20 cellular contexts compared by ENCODE assay signal in the genomic region with DNA sequence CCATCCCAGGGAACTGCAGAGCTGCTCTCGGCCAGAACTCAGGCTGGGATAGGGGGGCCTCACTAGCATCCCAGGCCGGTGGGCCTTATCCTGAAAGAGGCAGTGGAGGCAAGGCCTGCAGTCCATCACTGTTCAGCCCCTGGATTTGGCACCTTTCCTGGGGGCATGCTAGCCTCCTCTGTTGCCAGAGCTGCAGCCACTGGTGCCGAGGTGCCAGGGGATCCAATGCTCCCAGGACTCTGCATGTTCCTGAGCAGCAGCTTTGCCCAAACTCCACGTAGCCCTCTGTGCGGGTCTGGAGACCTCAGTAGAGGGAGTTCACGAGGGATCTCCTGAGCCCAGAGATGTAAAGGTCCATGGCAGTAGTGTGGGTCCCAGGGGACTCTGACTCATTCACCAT.
"Had no signal": no experiment of that assay in that cellular context is flagged by ENCODE, and none has a peak within 500 bp of the region (broad histone marks: within the 10 kb centered on the region; RNA-seq: fewer than 3 reads in every experiment).

No MANE protein-coding gene starts in this region.

- H3K4me3 ChIP-seq: colonic mucosa, esophagus muscularis mucosa, gastrocnemius medialis, heart right ventricle, left lung, lower lobe of right lung, mucosa of descending colon had no signal

- H3K4me3 Mint-ChIP-seq: dendritic cell treated with granulocyte-macrophage colony-stimulating factor and Interleukin-4, amounts not matched to agents 40 ng/mL and 50 ng/mL, for 4 days; effector memory CD8-positive, alpha-beta T cell; mesothelial cell of epicardium; naive B cell had no signal

- ATAC-seq: effector memory CD8-positive, alpha-beta T cell; gastrocnemius medialis; left lung; left ventricle myocardium superior; lower lobe of right lung; mucosa of descending colon had no signal

- H3K36me3 ChIP-seq: colonic mucosa, esophagus muscularis mucosa, gastrocnemius medialis, heart right ventricle, left lung, lower lobe of right lung had no signal

- H3K27me3 Mint-ChIP-seq: dendritic cell treated with granulocyte-macrophage colony-stimulating factor and Interleukin-4, amounts not matched to agents 40 ng/mL and 50 ng/mL, for 4 days; effector memory CD8-positive, alpha-beta T cell; naive B cell had no signal

- H3K9me3 ChIP-seq: colonic mucosa, esophagus muscularis mucosa, gastrocnemius medialis, lower lobe of right lung, mucosa of descending colon had no signal

- DNase-seq: colonic mucosa; cortex of kidney; effector CD8-positive, alpha-beta T cell; effector memory CD8-positive, alpha-beta T cell; foreskin melanocyte; gastrocnemius medialis; glutamatergic neuron; head of caudate nucleus; heart right ventricle; hippocampal formation; kidney glomerular epithelial cell; left lung; left ventricle myocardium superior; lower lobe of right lung; mesenchymal stem cell; naive B cell had no signal

- H3K4me1 Mint-ChIP-seq: naive B cell had no signal

- H3K27me3 ChIP-seq: colonic mucosa, esophagus muscularis mucosa, left lung had no signal

- H3K27ac Mint-ChIP-seq: dendritic cell treated with granulocyte-macrophage colony-stimulating factor and Interleukin-4, amounts not matched to agents 40 ng/mL and 50 ng/mL, for 4 days; effector memory CD8-positive, alpha-beta T cell; mesothelial cell of epicardium; naive B cell had no signal

- H3K4me1 ChIP-seq: colonic mucosa, esophagus muscularis mucosa, gastrocnemius medialis, heart right ventricle, left lung, lower lobe of right lung had no signal

- H3K27ac ChIP-seq: colonic mucosa, esophagus muscularis mucosa, gastrocnemius medialis, heart right ventricle, left lung, lower lobe of right lung had no signal

- H3K36me3 Mint-ChIP-seq: naive B cell had no signal
